Comparison of ENCODE assay signal across 3 cellular contexts in the genomic region with DNA sequence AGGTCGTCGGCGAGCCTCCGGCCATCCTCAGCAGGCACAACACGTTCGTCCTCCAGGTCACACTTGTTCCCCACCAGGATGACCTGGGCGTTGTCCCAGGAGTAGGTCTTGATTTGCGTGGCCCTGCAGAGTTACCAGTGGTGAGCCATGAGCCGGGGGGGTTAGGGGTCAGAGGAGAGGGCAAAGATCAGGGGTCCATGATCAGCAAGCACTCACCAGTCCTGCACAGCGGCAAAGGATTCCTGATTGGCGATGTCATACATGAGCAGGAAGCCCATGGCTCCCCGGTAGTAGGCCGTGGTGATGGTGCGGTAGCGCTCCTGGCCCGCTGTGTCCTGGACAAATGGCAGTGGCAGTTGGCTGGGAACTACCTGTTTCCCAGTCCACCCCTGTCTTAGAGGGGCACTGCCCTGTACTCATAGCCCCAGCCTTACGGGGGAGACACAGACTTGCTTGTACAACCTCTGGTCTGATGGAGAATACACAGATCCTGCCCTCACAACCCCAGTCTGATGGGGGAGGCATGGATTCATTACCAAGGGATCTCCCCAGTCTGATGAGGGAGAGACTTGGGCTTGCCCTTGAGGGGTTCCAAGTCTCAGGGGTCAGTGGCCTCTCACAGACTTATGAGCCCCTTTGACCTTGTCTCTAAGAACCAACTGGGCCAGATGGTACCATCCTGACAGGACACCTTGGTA.
A peak's percentile ranks its signal among the peaks of the same experiment; 100 is the strongest.
TF ChIP-seq lines count a peak whose summit lies in the region.

No MANE protein-coding gene starts in this region.

TF ChIP-seq in SK-N-SH, 30 proteins besides CTCF, POLR2A, EP300 and RAD21:
- TF ChIP-seq RXRA (IDR thresholded peaks at IDR 0.05; ENCODE audit: borderline replicate concordance, low read depth) (no peak), NFIC (IDR thresholded peaks at IDR 0.05; ENCODE audit: borderline replicate concordance) (no peak), ELF1 (IDR thresholded peaks at IDR 0.05) (no peak), FOXJ3 (CRISPR knock-in tag; IDR thresholded peaks at IDR 0.05) (no peak), POLR2AphosphoS5 (IDR thresholded peaks at IDR 0.05; ENCODE audit: low read depth, low read length) (no peak), RCOR1 (IDR thresholded peaks at IDR 0.05; ENCODE audit: low read length) (no peak), CHD2 (IDR thresholded peaks at IDR 0.05; ENCODE audit: low read length, partially characterized antibody) (no peak), SMC3 (IDR thresholded peaks at IDR 0.05; ENCODE audit: low read depth, low read length) (no peak), YY1 (IDR thresholded peaks at IDR 0.05; ENCODE audit: low read depth) (no peak), GATA2 (CRISPR knock-in tag; IDR thresholded peaks at IDR 0.05) (no peak)
- TF ChIP-seq, protein P1, sequence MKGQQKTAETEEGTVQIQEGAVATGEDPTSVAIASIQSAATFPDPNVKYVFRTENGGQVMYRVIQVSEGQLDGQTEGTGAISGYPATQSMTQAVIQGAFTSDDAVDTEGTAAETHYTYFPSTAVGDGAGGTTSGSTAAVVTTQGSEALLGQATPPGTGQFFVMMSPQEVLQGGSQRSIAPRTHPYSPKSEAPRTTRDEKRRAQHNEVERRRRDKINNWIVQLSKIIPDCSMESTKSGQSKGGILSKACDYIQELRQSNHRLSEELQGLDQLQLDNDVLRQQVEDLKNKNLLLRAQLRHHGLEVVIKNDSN (IDR thresholded peaks at IDR 0.05; ENCODE audit: borderline replicate concordance, low read depth): no peak
- TF ChIP-seq, protein P2, sequence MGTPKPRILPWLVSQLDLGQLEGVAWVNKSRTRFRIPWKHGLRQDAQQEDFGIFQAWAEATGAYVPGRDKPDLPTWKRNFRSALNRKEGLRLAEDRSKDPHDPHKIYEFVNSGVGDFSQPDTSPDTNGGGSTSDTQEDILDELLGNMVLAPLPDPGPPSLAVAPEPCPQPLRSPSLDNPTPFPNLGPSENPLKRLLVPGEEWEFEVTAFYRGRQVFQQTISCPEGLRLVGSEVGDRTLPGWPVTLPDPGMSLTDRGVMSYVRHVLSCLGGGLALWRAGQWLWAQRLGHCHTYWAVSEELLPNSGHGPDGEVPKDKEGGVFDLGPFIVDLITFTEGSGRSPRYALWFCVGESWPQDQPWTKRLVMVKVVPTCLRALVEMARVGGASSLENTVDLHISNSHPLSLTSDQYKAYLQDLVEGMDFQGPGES (IDR thresholded peaks at IDR 0.05; ENCODE audit: low read depth, low read length): no peak
- TF ChIP-seq, protein P3, sequence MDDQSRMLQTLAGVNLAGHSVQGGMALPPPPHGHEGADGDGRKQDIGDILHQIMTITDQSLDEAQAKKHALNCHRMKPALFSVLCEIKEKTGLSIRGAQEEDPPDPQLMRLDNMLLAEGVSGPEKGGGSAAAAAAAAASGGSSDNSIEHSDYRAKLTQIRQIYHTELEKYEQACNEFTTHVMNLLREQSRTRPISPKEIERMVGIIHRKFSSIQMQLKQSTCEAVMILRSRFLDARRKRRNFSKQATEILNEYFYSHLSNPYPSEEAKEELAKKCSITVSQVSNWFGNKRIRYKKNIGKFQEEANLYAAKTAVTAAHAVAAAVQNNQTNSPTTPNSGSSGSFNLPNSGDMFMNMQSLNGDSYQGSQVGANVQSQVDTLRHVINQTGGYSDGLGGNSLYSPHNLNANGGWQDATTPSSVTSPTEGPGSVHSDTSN (IDR thresholded peaks at IDR 0.05): no peak

TF ChIP-seq in SK-N-SH treated with all-trans-retinoic acid at 6 μM for 48 hours, 23 proteins besides CTCF, POLR2A, EP300 and RAD21:
- TF ChIP-seq, protein P4, sequence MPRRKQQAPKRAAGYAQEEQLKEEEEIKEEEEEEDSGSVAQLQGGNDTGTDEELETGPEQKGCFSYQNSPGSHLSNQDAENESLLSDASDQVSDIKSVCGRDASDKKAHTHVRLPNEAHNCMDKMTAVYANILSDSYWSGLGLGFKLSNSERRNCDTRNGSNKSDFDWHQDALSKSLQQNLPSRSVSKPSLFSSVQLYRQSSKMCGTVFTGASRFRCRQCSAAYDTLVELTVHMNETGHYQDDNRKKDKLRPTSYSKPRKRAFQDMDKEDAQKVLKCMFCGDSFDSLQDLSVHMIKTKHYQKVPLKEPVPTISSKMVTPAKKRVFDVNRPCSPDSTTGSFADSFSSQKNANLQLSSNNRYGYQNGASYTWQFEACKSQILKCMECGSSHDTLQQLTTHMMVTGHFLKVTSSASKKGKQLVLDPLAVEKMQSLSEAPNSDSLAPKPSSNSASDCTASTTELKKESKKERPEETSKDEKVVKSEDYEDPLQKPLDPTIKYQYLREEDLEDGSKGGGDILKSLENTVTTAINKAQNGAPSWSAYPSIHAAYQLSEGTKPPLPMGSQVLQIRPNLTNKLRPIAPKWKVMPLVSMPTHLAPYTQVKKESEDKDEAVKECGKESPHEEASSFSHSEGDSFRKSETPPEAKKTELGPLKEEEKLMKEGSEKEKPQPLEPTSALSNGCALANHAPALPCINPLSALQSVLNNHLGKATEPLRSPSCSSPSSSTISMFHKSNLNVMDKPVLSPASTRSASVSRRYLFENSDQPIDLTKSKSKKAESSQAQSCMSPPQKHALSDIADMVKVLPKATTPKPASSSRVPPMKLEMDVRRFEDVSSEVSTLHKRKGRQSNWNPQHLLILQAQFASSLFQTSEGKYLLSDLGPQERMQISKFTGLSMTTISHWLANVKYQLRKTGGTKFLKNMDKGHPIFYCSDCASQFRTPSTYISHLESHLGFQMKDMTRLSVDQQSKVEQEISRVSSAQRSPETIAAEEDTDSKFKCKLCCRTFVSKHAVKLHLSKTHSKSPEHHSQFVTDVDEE (CRISPR knock-in tag; IDR thresholded peaks at IDR 0.05): no peak
- TF ChIP-seq ZNF70 (CRISPR knock-in tag; IDR thresholded peaks at IDR 0.05) (no peak), ESRRG (CRISPR knock-in tag; IDR thresholded peaks at IDR 0.05) (no peak), RARB (CRISPR knock-in tag; IDR thresholded peaks at IDR 0.05) (no peak), TOX (CRISPR knock-in tag; IDR thresholded peaks at IDR 0.05; ENCODE audit: borderline replicate concordance) (no peak), ARNTL (CRISPR knock-in tag; IDR thresholded peaks at IDR 0.05; ENCODE audit: borderline replicate concordance, low read depth) (no peak), TCF4 (CRISPR knock-in tag; IDR thresholded peaks at IDR 0.05; ENCODE audit: borderline replicate concordance) (no peak), ZFP30 (CRISPR knock-in tag; IDR thresholded peaks at IDR 0.05) (no peak), ZNF8 (CRISPR knock-in tag; IDR thresholded peaks at IDR 0.05) (no peak), ZFP3 (CRISPR knock-in tag; IDR thresholded peaks at IDR 0.05) (no peak), PPARA (CRISPR knock-in tag; IDR thresholded peaks at IDR 0.05; ENCODE audit: borderline replicate concordance) (no peak)
- TF ChIP-seq, protein P5, sequence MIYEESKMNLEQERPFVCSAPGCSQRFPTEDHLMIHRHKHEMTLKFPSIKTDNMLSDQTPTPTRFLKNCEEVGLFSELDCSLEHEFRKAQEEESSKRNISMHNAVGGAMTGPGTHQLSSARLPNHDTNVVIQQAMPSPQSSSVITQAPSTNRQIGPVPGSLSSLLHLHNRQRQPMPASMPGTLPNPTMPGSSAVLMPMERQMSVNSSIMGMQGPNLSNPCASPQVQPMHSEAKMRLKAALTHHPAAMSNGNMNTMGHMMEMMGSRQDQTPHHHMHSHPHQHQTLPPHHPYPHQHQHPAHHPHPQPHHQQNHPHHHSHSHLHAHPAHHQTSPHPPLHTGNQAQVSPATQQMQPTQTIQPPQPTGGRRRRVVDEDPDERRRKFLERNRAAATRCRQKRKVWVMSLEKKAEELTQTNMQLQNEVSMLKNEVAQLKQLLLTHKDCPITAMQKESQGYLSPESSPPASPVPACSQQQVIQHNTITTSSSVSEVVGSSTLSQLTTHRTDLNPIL (CRISPR knock-in tag; IDR thresholded peaks at IDR 0.05; ENCODE audit: low read depth): no peak
- TF ChIP-seq, protein P6, sequence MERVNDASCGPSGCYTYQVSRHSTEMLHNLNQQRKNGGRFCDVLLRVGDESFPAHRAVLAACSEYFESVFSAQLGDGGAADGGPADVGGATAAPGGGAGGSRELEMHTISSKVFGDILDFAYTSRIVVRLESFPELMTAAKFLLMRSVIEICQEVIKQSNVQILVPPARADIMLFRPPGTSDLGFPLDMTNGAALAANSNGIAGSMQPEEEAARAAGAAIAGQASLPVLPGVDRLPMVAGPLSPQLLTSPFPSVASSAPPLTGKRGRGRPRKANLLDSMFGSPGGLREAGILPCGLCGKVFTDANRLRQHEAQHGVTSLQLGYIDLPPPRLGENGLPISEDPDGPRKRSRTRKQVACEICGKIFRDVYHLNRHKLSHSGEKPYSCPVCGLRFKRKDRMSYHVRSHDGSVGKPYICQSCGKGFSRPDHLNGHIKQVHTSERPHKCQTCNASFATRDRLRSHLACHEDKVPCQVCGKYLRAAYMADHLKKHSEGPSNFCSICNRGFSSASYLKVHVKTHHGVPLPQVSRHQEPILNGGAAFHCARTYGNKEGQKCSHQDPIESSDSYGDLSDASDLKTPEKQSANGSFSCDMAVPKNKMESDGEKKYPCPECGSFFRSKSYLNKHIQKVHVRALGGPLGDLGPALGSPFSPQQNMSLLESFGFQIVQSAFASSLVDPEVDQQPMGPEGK (CRISPR knock-in tag; IDR thresholded peaks at IDR 0.05; ENCODE audit: borderline replicate concordance): no peak
TF ChIP-seq in SK-N-SH treated with all-trans-retinoic acid at 6 μM for 48 hours: peak in this region for 0.

TF ChIP-seq in K562, 482 proteins besides CTCF, POLR2A, EP300 and RAD21:
- TF ChIP-seq SMC3 (conservative IDR thresholded peaks at IDR 0.05; ENCODE audit: insufficient read depth, low read depth, low read length): no peak
- no peak for TF ChIP-seq KLF10 (CRISPR knock-in tag; IDR thresholded peaks at IDR 0.05)
- TF ChIP-seq SMAD4 (CRISPR knock-in tag; conservative IDR thresholded peaks at IDR 0.05): no peak
- TF ChIP-seq ZFP36 (IDR thresholded peaks at IDR 0.05; ENCODE audit: low read depth, low read length, partially characterized antibody): peak; percentile 54
- TF ChIP-seq, protein P7, sequence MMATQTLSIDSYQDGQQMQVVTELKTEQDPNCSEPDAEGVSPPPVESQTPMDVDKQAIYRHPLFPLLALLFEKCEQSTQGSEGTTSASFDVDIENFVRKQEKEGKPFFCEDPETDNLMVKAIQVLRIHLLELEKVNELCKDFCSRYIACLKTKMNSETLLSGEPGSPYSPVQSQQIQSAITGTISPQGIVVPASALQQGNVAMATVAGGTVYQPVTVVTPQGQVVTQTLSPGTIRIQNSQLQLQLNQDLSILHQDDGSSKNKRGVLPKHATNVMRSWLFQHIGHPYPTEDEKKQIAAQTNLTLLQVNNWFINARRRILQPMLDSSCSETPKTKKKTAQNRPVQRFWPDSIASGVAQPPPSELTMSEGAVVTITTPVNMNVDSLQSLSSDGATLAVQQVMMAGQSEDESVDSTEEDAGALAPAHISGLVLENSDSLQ (IDR thresholded peaks at IDR 0.05): no peak
- no peak for TF ChIP-seq FOS (IDR thresholded peaks at IDR 0.05; ENCODE audit: extremely low read depth, insufficient read length)
- 0 out of 2 replicates have a peak, but pooled peaks have one; percentile 56 for TF ChIP-seq ZNF282 (CRISPR knock-in tag; IDR thresholded peaks at IDR 0.05)
- no peak for TF ChIP-seq MTA2 (IDR thresholded peaks at IDR 0.05; ENCODE audit: low read depth)
- TF ChIP-seq ZNF75A (CRISPR knock-in tag; IDR thresholded peaks at IDR 0.05): no peak
